Comparison of ENCODE assay signal across 11 cellular contexts in the genomic region with DNA sequence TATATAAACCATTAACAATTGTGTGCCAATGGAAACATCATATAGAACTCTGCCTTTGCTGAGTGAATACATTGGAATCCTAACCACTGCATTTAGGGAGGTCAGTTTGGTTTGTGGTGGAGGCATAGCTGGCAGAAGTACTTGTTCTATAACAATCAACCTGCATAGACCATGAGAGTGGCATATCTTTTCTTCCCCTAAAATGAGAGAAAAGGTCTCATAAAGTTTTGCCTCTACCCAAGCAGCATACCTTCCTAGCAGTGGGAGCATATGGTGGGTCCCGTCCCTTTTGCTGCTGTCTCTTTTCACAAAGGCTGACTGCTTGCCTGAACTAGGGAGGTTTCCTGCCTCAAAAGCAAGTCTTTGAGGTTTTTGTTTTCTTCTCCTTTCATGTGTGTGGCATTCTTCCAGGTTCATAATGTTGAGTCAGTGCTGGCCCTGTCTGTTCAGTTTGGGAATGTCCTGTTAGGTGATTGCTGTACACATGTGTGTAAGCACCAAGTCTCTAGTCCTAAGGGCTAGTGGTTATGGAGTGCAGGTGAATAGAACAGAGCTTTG.
A peak's percentile ranks its signal among the peaks of the same experiment; 100 is the strongest.
DNase-seq lines count a peak whose midpoint lies in the region; ATAC-seq, FAIRE-seq and TF ChIP-seq lines count a peak whose summit lies in the region.
"Had no signal": no experiment of that assay in that cellular context is flagged by ENCODE, and none has a peak within 500 bp of the region (broad histone marks: within the 10 kb centered on the region; RNA-seq: fewer than 3 reads in every experiment).

No MANE protein-coding gene starts in this region.

- H3K4me1 ChIP-seq in GM23248 (ENCODE audit: insufficient read depth) = peaks cover 53% of the 10 kb centered on the region
- H3K4me1 ChIP-seq in neutrophil (ENCODE audit: control insufficient read depth in 1 of 2, insufficient read depth in 1 of 2, low read depth in 1 of 2, low read length in 1 of 2) = peaks cover 21 to 33% of the 10 kb centered on the region in 2 experiments

- TF ChIP-seq CTCF in NB4 (IDR thresholded peaks at IDR 0.05; ENCODE audit: low read depth, low read length) (no peak), bronchial epithelial cell (IDR thresholded peaks at IDR 0.05; ENCODE audit: insufficient read depth, low read length, severe bottlenecking) (no peak), neutrophil (IDR thresholded peaks at IDR 0.05) (no peak)

- no peaks in the 10 kb centered on the region for H3K9me2 ChIP-seq in GM23248 (ENCODE audit: insufficient read depth)

- peak; percentile 87 for DNase-seq in GM23248
- DNase-seq in NB4 (ENCODE audit: low read depth) = peak; percentile 65
- peak; percentile 92 for DNase-seq in bronchial epithelial cell (ENCODE audit: low read depth)
- no peak for DNase-seq in NOMO-1 (lab: John Stamatoyannopoulos, UW; ENCODE audit: unreplicated experiment in 2 of 2)
- no peak for DNase-seq in SKM-1 (lab: John Stamatoyannopoulos, UW; ENCODE audit: unreplicated experiment)
- DNase-seq: activated naive CD4-positive, alpha-beta T cell; NCI-H446; testis had no signal

- TF ChIP-seq POLR2A in NB4 (IDR thresholded peaks at IDR 0.05; ENCODE audit: extremely low read depth, insufficient read length) = no peak

- H3K27me3 ChIP-seq in GM23248 (replicated peaks; ENCODE audit: insufficient read depth) = no peaks in the 10 kb centered on the region
- no peaks in the 10 kb centered on the region for H3K27me3 ChIP-seq in bronchial epithelial cell (ENCODE audit: control insufficient read depth, insufficient read depth, low read length)
- H3K27me3 ChIP-seq in neutrophil = no peaks in the 10 kb centered on the region
- H3K27me3 ChIP-seq: testis had no signal

- H4K20me1 ChIP-seq in GM23248 (ENCODE audit: insufficient read depth) = no peaks in the 10 kb centered on the region

- FAIRE-seq in bronchial epithelial cell (lab: Jason Lieb, UNC) = peak; percentile 18

- no peak overlapping the region for H2AFZ ChIP-seq in GM23248

- peak overlapping the region; percentile 88 for H3K4me2 ChIP-seq in GM23248 (ENCODE audit: unreplicated experiment)

- ATAC-seq in GM21526 (IDR thresholded peaks at IDR 0.05; ENCODE audit: low FRiP score, unreplicated experiment) = no peak
- ATAC-seq in GM19395 (IDR thresholded peaks at IDR 0.05; ENCODE audit: unreplicated experiment) = no peak

- no peaks in the 10 kb centered on the region for H3K9me3 ChIP-seq in GM23248 (ENCODE audit: low read depth)
- H3K9me3 ChIP-seq in neutrophil = no peaks in the 10 kb centered on the region
- H3K9me3 ChIP-seq: testis had no signal

- WGBS in GM23248 (ENCODE audit: low coverage in 1 of 2, low lambda C conversion rate in 2 of 2, missing lambda C conversion rate in 2 of 2), 2 experiments = 53 to 54% methylated on average over 1 of the region's 1 CpG

- H3F3A ChIP-seq in GM23248 (ENCODE audit: insufficient read depth) = peaks cover 52% of the 10 kb centered on the region

- peak overlapping the region; percentile 69; the same call in 1 of the 2 replicates for H3K9ac ChIP-seq in GM23248

- in situ Hi-C loops in GM23248 (cut with MboI) = loop anchor here (25.0 kb wide), 1 partner anchor 273 kb away; no protein-coding TSS in a partner anchor

- H3K79me2 ChIP-seq in GM23248 (ENCODE audit: insufficient read depth) = peaks cover 60% of the 10 kb centered on the region

- H3K27ac ChIP-seq in GM23248 = peak overlapping the region; percentile 92
- H3K27ac ChIP-seq in neutrophil = peak overlapping the region; percentile 66
- H3K27ac ChIP-seq: testis had no signal

- H3K4me3 ChIP-seq in GM23248 (0 out of 2 replicates have a peak overlapping the region, but pooled peaks have one; percentile 9), NB4 (ENCODE audit: low read depth, low read length) (no peak overlapping the region), bronchial epithelial cell (ENCODE audit: low read depth, low read length) (no peak overlapping the region), neutrophil (ENCODE audit: low read depth in 1 of 2, low read length in 1 of 2) (no peak overlapping the region)
- H3K4me3 ChIP-seq: testis had no signal

- H3K36me3 ChIP-seq in GM23248 (ENCODE audit: low read depth) (peaks cover 6% of the 10 kb centered on the region; the same call in 1 of the 2 replicates), bronchial epithelial cell (ENCODE audit: control insufficient read depth, insufficient read depth, low read length) (no peaks in the 10 kb centered on the region), neutrophil (peaks cover 4% of the 10 kb centered on the region)

Comparison
In these comparisons a context has a peak if more than half of its experiments do, and no peak if none do; other contexts are left out.
1. DNase-seq: peak in GM23248 (single experiment), NB4 (single experiment) and bronchial epithelial cell (single experiment); none in NOMO-1 (0 of 2) and SKM-1 (single experiment).